Comparison of ENCODE assay signal across 3 cellular contexts in the genomic region with DNA sequence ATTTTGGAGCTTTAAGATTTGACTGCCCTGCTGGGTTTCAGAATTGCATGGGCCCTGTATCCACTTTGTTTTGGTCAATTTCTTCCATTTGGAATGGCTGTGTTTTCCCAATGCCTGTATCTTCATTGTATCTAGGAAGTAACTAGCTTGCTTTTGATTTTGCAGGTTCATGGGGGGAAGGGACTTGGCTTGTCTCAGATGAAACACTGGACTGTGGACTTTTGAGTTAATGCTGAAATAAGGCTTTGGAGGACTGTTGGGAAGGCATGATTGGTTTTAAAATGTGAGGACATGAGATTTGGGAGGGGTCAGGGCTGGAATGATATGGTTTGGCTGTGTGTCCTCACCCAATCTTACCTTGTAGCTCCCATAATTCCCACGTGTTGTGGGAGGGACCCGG.
A peak's percentile ranks its signal among the peaks of the same experiment; 100 is the strongest.
DNase-seq lines count a peak whose midpoint lies in the region; ATAC-seq and TF ChIP-seq lines count a peak whose summit lies in the region.
"Not testable (repeated sequence)": the region's sequence is repeated elsewhere in the genome, so short reads cannot be mapped to it uniquely, and the experiment has no call there.

No MANE protein-coding gene starts in this region.

- H3K27ac ChIP-seq in liver (ENCODE audit: low read depth in 1 of 2, low read length in 2 of 2); right lobe of liver: not testable (repeated sequence)

- intact Hi-C loops in right lobe of liver (cut with DNase I), result not testable (repeated sequence)

- WGBS in liver, result 75% methylated on average over 2 of the region's 2 CpGs
- WGBS in right lobe of liver (ENCODE audit: insufficient coverage, low coverage, low lambda C conversion rate, missing lambda C conversion rate), result 51% methylated on average over 2 of the region's 2 CpGs

- not testable (repeated sequence) for H3K4me1 ChIP-seq in liver (ENCODE audit: control insufficient read depth in 4 of 4, insufficient read depth in 4 of 4, low read length in 3 of 4)
- H3K4me1 ChIP-seq in right lobe of liver, result peaks cover 0 to 10% (median 0%) of the 10 kb centered on the region in 4 donors

- ATAC-seq in left lobe of liver (peak; percentile 75), right lobe of liver (peak; percentile 34 to 70 (median 56))

- H3K4me3 ChIP-seq in liver (ENCODE audit: low read depth in 1 of 3, low read length in 3 of 3); right lobe of liver: not testable (repeated sequence)

- not testable (repeated sequence) for TF ChIP-seq CTCF in liver (IDR thresholded peaks at IDR 0.05; ENCODE audit: low read depth, low read length, missing input control); right lobe of liver (IDR thresholded peaks at IDR 0.05)

- not testable (repeated sequence) for H3K27me3 ChIP-seq in liver (ENCODE audit: control insufficient read depth in 4 of 4, insufficient read depth in 4 of 4, low read length in 3 of 4); right lobe of liver

- DNase-seq in left lobe of liver (ENCODE audit: low spot score), result peak; percentile 48
- DNase-seq in right lobe of liver, result peak in 1 of 3 donors; percentile 47

- H3K9me3 ChIP-seq in liver (ENCODE audit: control insufficient read depth in 4 of 4, low read length in 3 of 4); right lobe of liver: not testable (repeated sequence)

- not testable (repeated sequence) for TF ChIP-seq POLR2A in right lobe of liver (IDR thresholded peaks at IDR 0.05)

- H3K9ac ChIP-seq in liver (ENCODE audit: low read depth in 1 of 2, low read length in 2 of 2), result not testable (repeated sequence)

- not testable (repeated sequence) for H3K36me3 ChIP-seq in liver (ENCODE audit: control insufficient read depth in 4 of 4, insufficient read depth in 3 of 4, low read depth in 1 of 4, low read length in 3 of 4); right lobe of liver

- TF ChIP-seq RAD21 in liver (IDR thresholded peaks at IDR 0.05), result not testable (repeated sequence)

TF ChIP-seq in liver, 16 proteins besides CTCF, POLR2A, EP300 and RAD21:
- TF ChIP-seq SP1 (IDR thresholded peaks at IDR 0.05), result peak; percentile 46
- TF ChIP-seq HNF4A (conservative IDR thresholded peaks at IDR 0.05), result peak; percentile 81 to 86
- TF ChIP-seq HNF4G (IDR thresholded peaks at IDR 0.05), result peak; percentile 68
TF ChIP-seq in liver: peak in this region for 3; not testable (repeated sequence) for 13.
